ENCODE assay signal across 21 cellular contexts in genomic region chr10:27373566-27374160, GRCh38.
DNase-seq lines count a peak whose midpoint lies in the region; ATAC-seq, FAIRE-seq and TF ChIP-seq lines count a peak whose summit lies in the region.
"Had no signal": no experiment of that assay in that cellular context is flagged by ENCODE, and none has a peak within 500 bp of the region (broad histone marks: within the 10 kb centered on the region; RNA-seq: fewer than 3 reads in every experiment).

No MANE protein-coding gene starts in this region.

- no peaks in the 10 kb centered on the region for H3K9me3 Mint-ChIP-seq in effector memory CD8-positive, alpha-beta T cell
- H3K9me3 Mint-ChIP-seq: CD8-positive, alpha-beta memory T cell had no signal

- CTCF ChIA-PET in HepG2 (lab: Yijun Ruan, JAX; ENCODE audit: low intra/inter-chr PET ratio, low total read pairs): no interaction called here

- H3K27me3 ChIP-seq in HepG2 (ENCODE audit: control insufficient read depth in 1 of 2, insufficient read depth in 2 of 2, low read length in 2 of 2) (peaks cover 1 to 12% of the 10 kb centered on the region in 2 experiments; a peak in 1 of 5 replicates), right lobe of liver (no peaks in the 10 kb centered on the region), thyroid gland (no peaks in the 10 kb centered on the region)
- H3K27me3 ChIP-seq: BLaER1 treated with 17β-estradiol and CSF1 and Interleukin-3, amounts not matched to agents 10 nM and 100 nM had no signal

- TF ChIP-seq CTCF in HepG2 (CRISPR knock-in tag; IDR thresholded peaks at IDR 0.05) (no peak), right lobe of liver (IDR thresholded peaks at IDR 0.05) (no peak), epithelial cell of esophagus (IDR thresholded peaks at IDR 0.05; ENCODE audit: insufficient read depth, low read depth, low read length, missing control alignments) (no peak), thyroid gland (IDR thresholded peaks at IDR 0.05) (no peak)

- H3K4me2 ChIP-seq in HepG2 (ENCODE audit: low read depth, low read length): no peak overlapping the region
- H3K4me2 ChIP-seq: BLaER1 treated with 17β-estradiol and CSF1 and Interleukin-3, amounts not matched to agents 10 nM and 100 nM had no signal

- DNase-seq in HepG2 (ENCODE audit: low spot score) (no peak), right lobe of liver (no peak), epithelial cell of esophagus (ENCODE audit: low read depth) (peak; percentile 8), thyroid gland (peak; percentile 55 to 61), KBM-7 (no peak)
- no peak for DNase-seq in NK-92 treated with Interleukin-12 subunit alpha and Interleukin-12 subunit beta, amount 100 ng/mL, for 24 hours (lab: John Stamatoyannopoulos, UW)
- DNase-seq in effector memory CD8-positive, alpha-beta T cell: no peak
- DNase-seq: 8988T; CD8-positive, alpha-beta memory T cell; COR-L47; DMS 273 treated with DMSO at 0.1 percent for 48 hours; DMS53; DND-41; EL; GM23248; HCEC 1CT had no signal

- no peak overlapping the region for H2AFZ ChIP-seq in HepG2 (ENCODE audit: low read length)
- H2AFZ ChIP-seq: GM23248 had no signal

- TF ChIP-seq POLR2A in HepG2 (IDR thresholded peaks at IDR 0.05; ENCODE audit: insufficient read depth in 1 of 2, low read depth in 2 of 2, low read length in 2 of 2) (no peak), right lobe of liver (IDR thresholded peaks at IDR 0.05) (no peak), thyroid gland (IDR thresholded peaks at IDR 0.05) (no peak)

- H3K79me2 ChIP-seq in HepG2 (ENCODE audit: insufficient read depth, low read length): no peaks in the 10 kb centered on the region

- ATAC-seq in HepG2 (no peak), right lobe of liver (no peak)
- ATAC-seq in effector memory CD8-positive, alpha-beta T cell (replicated peaks): no peak
- ATAC-seq: GM12878 had no signal

- no peaks in the 10 kb centered on the region for H4K20me1 ChIP-seq in HepG2 (ENCODE audit: insufficient read depth, low read length)
- H4K20me1 ChIP-seq: BLaER1 treated with 17β-estradiol and CSF1 and Interleukin-3, amounts not matched to agents 10 nM and 100 nM had no signal

- H3K36me3 ChIP-seq in HepG2 (replicated peaks in 1 of 2; ENCODE audit: control insufficient read depth in 1 of 2, insufficient read depth in 2 of 2, low read length in 2 of 2) (no peaks in the 10 kb centered on the region), right lobe of liver (no peaks in the 10 kb centered on the region), thyroid gland (no peaks in the 10 kb centered on the region)
- H3K36me3 ChIP-seq: BLaER1 treated with 17β-estradiol and CSF1 and Interleukin-3, amounts not matched to agents 10 nM and 100 nM had no signal

- BruUV-seq in HepG2 (replicated peaks; lab: Mats Ljungman, UMichigan): no TSS peak

- intact Hi-C loops in HepG2 (cut with micrococcal nuclease; ENCODE audit: unreplicated experiment) (no loop called here), right lobe of liver (cut with DNase I) (no loop called here), thyroid gland (cut with DNase I) (no loop called here)

- in situ Hi-C loops in HepG2 (cut with HindIII; ENCODE audit: extremely low pct_ligation_motif_present, low pct_unique_long_range_greater_than_20kb): loop anchor here (25.0 kb wide), 1 partner anchor 1036 kb away; no protein-coding TSS in a partner anchor
- in situ Hi-C loops in KBM-7 (cut with MboI; ENCODE audit: low pct_unique_long_range_greater_than_20kb, low sequenced_read_pairs): no loop called here

- no peak overlapping the region for H3K4me3 Mint-ChIP-seq in effector memory CD8-positive, alpha-beta T cell
- H3K4me3 Mint-ChIP-seq: B cell; CD8-positive, alpha-beta memory T cell had no signal

- POLR2A ChIA-PET in HepG2 (lab: Yijun Ruan, JAX): no interaction called here

- TF ChIP-seq EP300 in HepG2 (IDR thresholded peaks at IDR 0.05; ENCODE audit: low read depth in 2 of 2, low read length in 2 of 2) (no peak), HepG2 (CRISPR knock-in tag; IDR thresholded peaks at IDR 0.05; ENCODE audit: borderline replicate concordance) (no peak)

- no peaks in the 10 kb centered on the region for H3K4me1 Mint-ChIP-seq in effector memory CD8-positive, alpha-beta T cell (ENCODE audit: low read depth in 2 of 2)
- H3K4me1 Mint-ChIP-seq: B cell; CD8-positive, alpha-beta memory T cell had no signal

- no peak overlapping the region for H3K9ac ChIP-seq in HepG2 (ENCODE audit: insufficient read depth, low read depth, low read length)
- H3K9ac ChIP-seq: BLaER1 treated with 17β-estradiol and CSF1 and Interleukin-3, amounts not matched to agents 10 nM and 100 nM; GM23248 had no signal

- no peak for FAIRE-seq in HepG2 (lab: Jason Lieb, UNC)
- FAIRE-seq: GM12878, GM19239, H54 had no signal

- H3K4me1 ChIP-seq in HepG2 (ENCODE audit: insufficient read depth, low read length) (no peaks in the 10 kb centered on the region), right lobe of liver (no peaks in the 10 kb centered on the region), thyroid gland (no peaks in the 10 kb centered on the region)
- H3K4me1 ChIP-seq: BLaER1 treated with 17β-estradiol and CSF1 and Interleukin-3, amounts not matched to agents 10 nM and 100 nM had no signal

- no peak overlapping the region for H3K4me3 ChIP-seq in HepG2 (replicated peaks in 1 of 3; ENCODE audit: insufficient read depth in 1 of 3, low read depth in 2 of 3, low read length in 3 of 3)
- H3K4me3 ChIP-seq in right lobe of liver: no peak overlapping the region
- no peak overlapping the region for H3K4me3 ChIP-seq in epithelial cell of esophagus (ENCODE audit: low read length)
- H3K4me3 ChIP-seq in thyroid gland (replicated peaks in 1 of 3): no peak overlapping the region
- H3K4me3 ChIP-seq: BLaER1 treated with 17β-estradiol and CSF1 and Interleukin-3, amounts not matched to agents 10 nM and 100 nM; GM12878; GM23248 had no signal

- H3K36me3 Mint-ChIP-seq in effector memory CD8-positive, alpha-beta T cell (ENCODE audit: insufficient read depth): no peaks in the 10 kb centered on the region
- H3K36me3 Mint-ChIP-seq: CD8-positive, alpha-beta memory T cell had no signal

- TF ChIP-seq RAD21 in HepG2 (CRISPR knock-in tag; IDR thresholded peaks at IDR 0.05): no peak

- H3K9me3 ChIP-seq in HepG2 (ENCODE audit: low read length) (no peaks in the 10 kb centered on the region), right lobe of liver (no peaks in the 10 kb centered on the region), thyroid gland (no peaks in the 10 kb centered on the region)
- H3K9me3 ChIP-seq: BLaER1 treated with 17β-estradiol and CSF1 and Interleukin-3, amounts not matched to agents 10 nM and 100 nM had no signal

- H3K27ac Mint-ChIP-seq in effector memory CD8-positive, alpha-beta T cell: no peak overlapping the region
- H3K27ac Mint-ChIP-seq: B cell had no signal

- H3K27ac ChIP-seq in HepG2 (ENCODE audit: extremely low read length, insufficient read depth, low read length): no peak overlapping the region
- no peak overlapping the region for H3K27ac ChIP-seq in right lobe of liver
- no peak overlapping the region for H3K27ac ChIP-seq in thyroid gland
- H3K27ac ChIP-seq: BLaER1 treated with 17β-estradiol and CSF1 and Interleukin-3, amounts not matched to agents 10 nM and 100 nM; GM23248 had no signal

- H3K27me3 Mint-ChIP-seq in effector memory CD8-positive, alpha-beta T cell: peaks cover 24 to 27% of the 10 kb centered on the region in 2 donors

- WGBS in HepG2 (ENCODE audit: low lambda C conversion rate): 8% methylated on average over 4 of the region's 5 CpGs
- 71% methylated on average over 1 of the region's 5 CpGs for WGBS in right lobe of liver (ENCODE audit: insufficient coverage, low coverage, low lambda C conversion rate, missing lambda C conversion rate)
- WGBS in thyroid gland, 2 donors: 49 to 52% methylated on average over 5 of the region's 5 CpGs

TF ChIP-seq in HepG2, 621 proteins besides CTCF, POLR2A, EP300 and RAD21:
- TF ChIP-seq ARNT (IDR thresholded peaks at IDR 0.05): no peak
- TF ChIP-seq CEBPB (IDR thresholded peaks at IDR 0.05; ENCODE audit: borderline replicate concordance, low read depth, low read length): 0 out of 2 replicates have a peak, but pooled peaks have one; percentile 5

Comparison
In these comparisons a context has a peak if more than half of its experiments do, and no peak if none do; other contexts are left out.
1. DNase-seq: peak in epithelial cell of esophagus (single experiment) and thyroid gland (2 of 2); none in HepG2 (single experiment), right lobe of liver (0 of 3), NK-92 treated with Interleukin-12 subunit alpha and Interleukin-12 subunit beta, amount 100 ng/mL, for 24 hours (single experiment), effector memory CD8-positive, alpha-beta T cell (0 of 3) and KBM-7 (single experiment).